ENCODE assay signal across 10 cellular contexts in genomic region chr2:134491796-134492441, GRCh38.
A peak's percentile ranks its signal among the peaks of the same experiment; 100 is the strongest.
DNase-seq lines count a peak whose midpoint lies in the region; ATAC-seq and TF ChIP-seq lines count a peak whose summit lies in the region.
"Had no signal": no experiment of that assay in that cellular context is flagged by ENCODE, and none has a peak within 500 bp of the region (broad histone marks: within the 10 kb centered on the region; RNA-seq: fewer than 3 reads in every experiment).

No MANE protein-coding gene starts in this region.

- H3K36me3 ChIP-seq in mammary epithelial cell (ENCODE audit: insufficient read depth, low read length) (no peaks in the 10 kb centered on the region), testis (ENCODE audit: low read depth, missing control alignments) (no peaks in the 10 kb centered on the region)

- dilution Hi-C loops in mammary epithelial cell (cut with HindIII; ENCODE audit: low sequenced_read_pairs) = no loop called here

- in situ Hi-C loops in mammary epithelial cell (cut with MboI; ENCODE audit: low sequenced_read_pairs in 2 of 2) = no loop called here

- peaks cover 10% of the 10 kb centered on the region for H3K27me3 Mint-ChIP-seq in progenitor cell of endocrine pancreas

- no peak overlapping the region for H2AFZ ChIP-seq in mammary epithelial cell (ENCODE audit: low read depth, low read length)

- no peak for ATAC-seq in GM21786 (IDR thresholded peaks at IDR 0.05; ENCODE audit: unreplicated experiment)
- no peak for ATAC-seq in HG02981 (IDR thresholded peaks at IDR 0.05; ENCODE audit: unreplicated experiment)

- TF ChIP-seq CTCF in mammary epithelial cell (conservative IDR thresholded peaks at IDR 0.05 in 1 of 2, IDR thresholded peaks at IDR 0.05 in 1 of 2; ENCODE audit: extremely low read depth in 1 of 2, insufficient read depth in 1 of 2, low read depth in 1 of 2, low read length in 2 of 2) = peak; percentile 5 to 11
- peak; percentile 25 for TF ChIP-seq CTCF in progenitor cell of endocrine pancreas (IDR thresholded peaks at IDR 0.05; ENCODE audit: unreplicated experiment)
- no peak for TF ChIP-seq CTCF in testis (IDR thresholded peaks at IDR 0.05)

- H3K79me2 ChIP-seq in mammary epithelial cell (ENCODE audit: insufficient read depth, low read length) = no peaks in the 10 kb centered on the region

- H3K4me2 ChIP-seq in mammary epithelial cell (ENCODE audit: insufficient read depth, low read depth, low read length) = no peak overlapping the region

- no peaks in the 10 kb centered on the region for H4K20me1 ChIP-seq in mammary epithelial cell (ENCODE audit: insufficient read depth, low read length)

- H3K4me1 ChIP-seq in mammary epithelial cell (ENCODE audit: insufficient read depth, low read length) (no peaks in the 10 kb centered on the region), testis (peaks cover 3% of the 10 kb centered on the region)

- WGBS in mammary epithelial cell (ENCODE audit: low coverage, missing lambda C conversion rate) = 70% methylated on average over 8 of the region's 9 CpGs
- WGBS in testis, 2 donors = 58 to 59% methylated on average over 9 of the region's 9 CpGs

- no peaks in the 10 kb centered on the region for H3K9me3 Mint-ChIP-seq in progenitor cell of endocrine pancreas (ENCODE audit: low read depth)

- CTCF ChIA-PET in mammary epithelial cell (lab: Charles Lee; ENCODE audit: low non-redundant PET) = no interaction called here

- H3K36me3 Mint-ChIP-seq in progenitor cell of endocrine pancreas (ENCODE audit: insufficient read depth) = no peaks in the 10 kb centered on the region

- peaks cover 1% of the 10 kb centered on the region for H3K4me1 Mint-ChIP-seq in progenitor cell of endocrine pancreas (ENCODE audit: low read depth)

- H3K4me3 Mint-ChIP-seq in progenitor cell of endocrine pancreas (ENCODE audit: low read depth) = no peak overlapping the region

- peak; percentile 77 for DNase-seq in HT-29 (ENCODE audit: low spot score)
- peak; percentile 31 for DNase-seq in NCI-H2227 (lab: John Stamatoyannopoulos, UW; ENCODE audit: unreplicated experiment)
- peak; percentile 4 for DNase-seq in mammary epithelial cell
- no peak for DNase-seq in progenitor cell of endocrine pancreas (ENCODE audit: low spot score, unreplicated experiment)
- DNase-seq in testis = no peak
- DNase-seq in NCI-H446 (lab: John Stamatoyannopoulos, UW) = no peak
- DNase-seq: effector CD4-positive, alpha-beta T cell; stimulated activated CD4-positive, alpha-beta T cell treated with anti-CD3 and anti-CD28 coated beads, Interleukin-4, amount 100 ng/mL, for 24 hours had no signal

- H3K27me3 ChIP-seq in mammary epithelial cell (ENCODE audit: insufficient read depth, low read length) = no peaks in the 10 kb centered on the region
- no peaks in the 10 kb centered on the region for H3K27me3 ChIP-seq in testis

- H3K4me3 ChIP-seq in mammary epithelial cell (replicated peaks in 1 of 3; ENCODE audit: insufficient read depth in 1 of 3, low read depth in 2 of 3, low read length in 3 of 3) = no peak overlapping the region
- H3K4me3 ChIP-seq in testis = no peak overlapping the region

- H3K27ac Mint-ChIP-seq in progenitor cell of endocrine pancreas = no peak overlapping the region

- H3K9me3 ChIP-seq in mammary epithelial cell (replicated peaks; ENCODE audit: insufficient read depth, low read length) = no peaks in the 10 kb centered on the region
- H3K9me3 ChIP-seq in testis = no peaks in the 10 kb centered on the region

- intact Hi-C loops in mammary epithelial cell (cut with micrococcal nuclease) = no loop called here
- intact Hi-C loops in testis (cut with DNase I; ENCODE audit: low total_unique reads) = no loop called here

- BruUV-seq in mammary epithelial cell (replicated peaks; lab: Mats Ljungman, UMichigan) = no TSS peak

- TF ChIP-seq POLR2A in testis (IDR thresholded peaks at IDR 0.05) = no peak

- H3K27ac ChIP-seq in mammary epithelial cell (ENCODE audit: insufficient read depth, low read depth, low read length) (no peak overlapping the region), testis (no peak overlapping the region)

- no peak overlapping the region for H3K9ac ChIP-seq in mammary epithelial cell (ENCODE audit: insufficient read depth, low read length)

Comparison
In these comparisons a context has a peak if more than half of its experiments do, and no peak if none do; other contexts are left out.
1. DNase-seq: peak in HT-29 (single experiment), NCI-H2227 (single experiment) and mammary epithelial cell (single experiment); none in progenitor cell of endocrine pancreas (single experiment), testis (single experiment) and NCI-H446 (0 of 2).
2. CTCF ChIP-seq: peak in mammary epithelial cell (2 of 2) and progenitor cell of endocrine pancreas (single experiment); none in testis (0 of 3).